In the genomic region with DNA sequence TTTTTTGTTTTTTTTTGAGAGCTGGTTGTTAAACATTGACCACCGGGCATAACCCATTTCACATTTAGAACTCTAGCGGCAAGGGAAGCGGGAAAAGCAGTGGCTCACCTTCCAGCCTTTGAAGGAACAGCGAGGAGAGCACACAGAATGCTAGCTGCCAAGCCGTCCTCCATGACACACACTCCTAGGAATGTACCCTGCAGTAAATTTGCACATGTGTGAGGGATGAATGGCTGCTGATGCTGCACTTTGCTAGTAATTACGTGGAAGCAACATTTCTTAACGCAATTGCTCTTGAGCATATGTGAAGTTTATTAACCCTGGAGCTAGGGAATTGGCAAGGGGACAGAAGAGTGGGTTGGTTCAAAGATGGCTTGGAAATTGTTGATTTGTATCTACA, we compare ENCODE assay signal across 9 cellular contexts.
DNase-seq lines count a peak whose midpoint lies in the region; ATAC-seq and TF ChIP-seq lines count a peak whose summit lies in the region.
"Had no signal": no experiment of that assay in that cellular context is flagged by ENCODE, and none has a peak within 500 bp of the region (broad histone marks: within the 10 kb centered on the region; RNA-seq: fewer than 3 reads in every experiment).

No MANE protein-coding gene starts in this region.

- ATAC-seq in activated CD8-positive, alpha-beta memory T cell treated with anti-CD3 and anti-CD28 coated beads, Interleukin-2, amount 10 ng/mL, durations not matched to agents 7 days and 5 days, result no peak
- no peak for ATAC-seq in activated naive CD8-positive, alpha-beta T cell treated with anti-CD3 and anti-CD28 coated beads, Interleukin-2, amount 50 U/mL, for 24 hours
- ATAC-seq in upper lobe of left lung (ENCODE audit: low FRiP score in 2 of 2) (peak in 1 of 2 donors; percentile 72), GM19395 (IDR thresholded peaks at IDR 0.05; ENCODE audit: unreplicated experiment) (no peak), left lobe of liver (no peak)

- TF ChIP-seq EP300 in upper lobe of left lung (IDR thresholded peaks at IDR 0.05), result no peak

- H3K27ac Mint-ChIP-seq in activated CD8-positive, alpha-beta memory T cell treated with anti-CD3 and anti-CD28 coated beads, Interleukin-2, amount 10 ng/mL, durations not matched to agents 7 days and 5 days, result peak overlapping the region; percentile 98
- peak overlapping the region; percentile 98 for H3K27ac Mint-ChIP-seq in activated naive CD8-positive, alpha-beta T cell treated with anti-CD3 and anti-CD28 coated beads, Interleukin-2, amount 50 U/mL, for 24 hours

- peaks cover 42% of the 10 kb centered on the region for H3K36me3 Mint-ChIP-seq in activated CD8-positive, alpha-beta memory T cell treated with anti-CD3 and anti-CD28 coated beads, Interleukin-2, amount 10 ng/mL, durations not matched to agents 7 days and 5 days
- peaks cover 9% of the 10 kb centered on the region for H3K36me3 Mint-ChIP-seq in activated naive CD8-positive, alpha-beta T cell treated with anti-CD3 and anti-CD28 coated beads, Interleukin-2, amount 50 U/mL, for 24 hours (ENCODE audit: low read depth)

- no peaks in the 10 kb centered on the region for H3K27me3 Mint-ChIP-seq in activated CD8-positive, alpha-beta memory T cell treated with anti-CD3 and anti-CD28 coated beads, Interleukin-2, amount 10 ng/mL, durations not matched to agents 7 days and 5 days
- no peaks in the 10 kb centered on the region for H3K27me3 Mint-ChIP-seq in activated naive CD8-positive, alpha-beta T cell treated with anti-CD3 and anti-CD28 coated beads, Interleukin-2, amount 50 U/mL, for 24 hours

- peaks cover 67% of the 10 kb centered on the region for H3K4me1 Mint-ChIP-seq in activated CD8-positive, alpha-beta memory T cell treated with anti-CD3 and anti-CD28 coated beads, Interleukin-2, amount 10 ng/mL, durations not matched to agents 7 days and 5 days
- peaks cover 69% of the 10 kb centered on the region for H3K4me1 Mint-ChIP-seq in activated naive CD8-positive, alpha-beta T cell treated with anti-CD3 and anti-CD28 coated beads, Interleukin-2, amount 50 U/mL, for 24 hours

- no peak for TF ChIP-seq CTCF in upper lobe of left lung (IDR thresholded peaks at IDR 0.05)

- peaks cover 16 to 23% (median 16%) of the 10 kb centered on the region in 4 donors for H3K4me1 ChIP-seq in upper lobe of left lung

- no peaks in the 10 kb centered on the region for H3K36me3 ChIP-seq in upper lobe of left lung
- H3K36me3 ChIP-seq: neutrophil had no signal

- H3K27me3 ChIP-seq in upper lobe of left lung, result no peaks in the 10 kb centered on the region
- H3K27me3 ChIP-seq: neutrophil had no signal

- DNase-seq in activated CD8-positive, alpha-beta memory T cell treated with anti-CD3 and anti-CD28 coated beads, Interleukin-2, amount 10 ng/mL, durations not matched to agents 7 days and 5 days, result no peak
- no peak for DNase-seq in activated CD8-positive, alpha-beta memory T cell treated with anti-CD3 and anti-CD28 coated beads, Interleukin-2, amount 50 U/mL, for 48 hours
- DNase-seq in activated naive CD8-positive, alpha-beta T cell treated with anti-CD3 and anti-CD28 coated beads, Interleukin-2, amount 50 U/mL, for 24 hours, result no peak
- DNase-seq in iris pigment epithelial cell (ENCODE audit: low read depth), result peak; percentile 98
- DNase-seq in upper lobe of left lung, result no peak
- DNase-seq in NCI-H1694 (lab: John Stamatoyannopoulos, UW), result no peak
- DNase-seq in left lobe of liver (ENCODE audit: low spot score), result no peak

- H3K27ac ChIP-seq in upper lobe of left lung, result peak overlapping the region; percentile 56 to 79 (median 70)

- CTCF ChIA-PET in activated CD8-positive, alpha-beta memory T cell treated with anti-CD3 and anti-CD28 coated beads, Interleukin-2, amount 10 ng/mL, durations not matched to agents 7 days and 5 days (lab: Charles Lee), result interaction anchor here (0.7 to 4.9 kb wide), 7 partner anchors 9 to 128 kb away, joined by 3 to 21 read pairs (median 4); a partner anchor contains a TSS

- 85 to 86% methylated on average over 7 of the region's 7 CpGs for WGBS in upper lobe of left lung, 2 donors

- peak overlapping the region; percentile 69 for H3K4me3 Mint-ChIP-seq in activated CD8-positive, alpha-beta memory T cell treated with anti-CD3 and anti-CD28 coated beads, Interleukin-2, amount 10 ng/mL, durations not matched to agents 7 days and 5 days
- H3K4me3 Mint-ChIP-seq in activated naive CD8-positive, alpha-beta T cell treated with anti-CD3 and anti-CD28 coated beads, Interleukin-2, amount 50 U/mL, for 24 hours, result peak overlapping the region; percentile 72

- TF ChIP-seq POLR2A in upper lobe of left lung (IDR thresholded peaks at IDR 0.05), result no peak

- H3K4me3 ChIP-seq in upper lobe of left lung, result no peak overlapping the region

- peaks cover 3% of the 10 kb centered on the region for H3K9me3 Mint-ChIP-seq in activated CD8-positive, alpha-beta memory T cell treated with anti-CD3 and anti-CD28 coated beads, Interleukin-2, amount 10 ng/mL, durations not matched to agents 7 days and 5 days (ENCODE audit: low read depth)
- peaks cover 15% of the 10 kb centered on the region for H3K9me3 Mint-ChIP-seq in activated naive CD8-positive, alpha-beta T cell treated with anti-CD3 and anti-CD28 coated beads, Interleukin-2, amount 50 U/mL, for 24 hours

- no peaks in the 10 kb centered on the region for H3K9me3 ChIP-seq in upper lobe of left lung
- H3K9me3 ChIP-seq: neutrophil had no signal
